Comparison of ENCODE assay signal across 9 cellular contexts in the genomic region with DNA sequence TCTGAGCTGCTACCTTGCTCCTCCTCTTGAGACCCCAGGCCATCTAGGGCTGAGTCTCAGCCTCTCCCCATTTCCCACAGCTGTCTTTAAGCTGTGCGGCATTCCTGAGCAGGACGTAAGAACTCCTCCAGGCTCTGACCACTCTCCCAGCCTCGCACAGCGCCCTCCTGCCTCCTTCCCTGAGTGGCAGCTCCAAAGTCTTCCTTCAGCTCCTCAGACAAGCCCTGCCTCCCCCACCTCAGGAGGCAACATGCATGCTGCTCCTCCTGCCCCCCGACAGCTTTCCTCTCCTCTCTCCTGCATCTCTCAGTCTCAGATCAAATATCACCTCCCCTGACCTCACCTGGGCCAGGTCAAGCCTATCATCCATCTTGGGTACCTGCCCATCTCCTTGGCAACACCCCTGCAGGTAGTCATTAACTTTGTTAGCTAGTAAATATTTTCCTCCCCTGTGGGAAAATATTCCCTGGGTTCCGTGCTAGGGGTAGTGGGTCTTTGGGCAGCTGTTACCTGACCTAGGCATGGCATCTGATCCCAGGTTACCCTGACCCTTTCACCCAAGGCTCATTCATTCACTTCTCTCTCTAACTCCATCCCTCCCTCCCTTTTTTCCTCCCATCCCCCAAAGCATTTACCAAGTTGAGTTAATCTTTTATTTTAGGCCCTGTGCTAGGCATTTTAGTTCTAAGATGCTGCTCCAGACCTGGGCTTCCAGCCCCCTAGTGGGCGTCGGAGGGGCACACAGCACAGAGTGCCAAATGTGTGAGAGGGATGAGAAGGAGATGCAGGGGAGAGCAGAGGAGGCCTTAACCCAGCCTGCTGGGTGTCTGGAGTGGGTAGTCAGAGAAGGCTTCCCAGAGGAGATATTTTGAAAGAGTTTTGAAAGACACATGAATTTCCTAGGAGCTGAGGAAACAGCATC.
DNase-seq lines count a peak whose midpoint lies in the region; ATAC-seq, FAIRE-seq and TF ChIP-seq lines count a peak whose summit lies in the region.
"Had no signal": no experiment of that assay in that cellular context is flagged by ENCODE, and none has a peak within 500 bp of the region (broad histone marks: within the 10 kb centered on the region; RNA-seq: fewer than 3 reads in every experiment).

No MANE protein-coding gene starts in this region.

- no peaks in the 10 kb centered on the region for H3K36me3 Mint-ChIP-seq in CD14-positive monocyte

- no peak overlapping the region for H3K27ac ChIP-seq in WERI-Rb-1
- no peak overlapping the region for H3K27ac ChIP-seq in kidney (ENCODE audit: low read depth in 2 of 2, low read length in 2 of 2)
- no peak overlapping the region for H3K27ac ChIP-seq in caudate nucleus (ENCODE audit: low read depth, low read length)
- H3K27ac ChIP-seq in stomach, result no peak overlapping the region
- H3K27ac ChIP-seq: Peyer's patch had no signal

- H3K9me3 ChIP-seq in WERI-Rb-1 (ENCODE audit: severe bottlenecking), result peaks cover 2% of the 10 kb centered on the region
- H3K9me3 ChIP-seq in kidney (ENCODE audit: control insufficient read depth in 1 of 2, low read length in 2 of 2), result peaks cover 5 to 6% of the 10 kb centered on the region in 2 donors
- peaks cover 0 to 17% (median 10%) of the 10 kb centered on the region in 4 donors for H3K9me3 ChIP-seq in stomach

- H3K36me3 ChIP-seq in WERI-Rb-1, result no peaks in the 10 kb centered on the region
- H3K36me3 ChIP-seq in kidney (ENCODE audit: control insufficient read depth in 1 of 2, insufficient read depth in 2 of 2, low read length in 2 of 2), result no peaks in the 10 kb centered on the region
- no peaks in the 10 kb centered on the region for H3K36me3 ChIP-seq in stomach
- H3K36me3 ChIP-seq: Peyer's patch had no signal

- no peak overlapping the region for H3K4me3 ChIP-seq in GM12864 (ENCODE audit: low read depth, low read length)
- H3K4me3 ChIP-seq in WERI-Rb-1 (ENCODE audit: low read depth, low read length), result no peak overlapping the region
- no peak overlapping the region for H3K4me3 ChIP-seq in kidney (ENCODE audit: low read length in 2 of 2)
- H3K4me3 ChIP-seq in stomach, result no peak overlapping the region
- H3K4me3 ChIP-seq: Peyer's patch had no signal

- intact Hi-C loops in CD14-positive monocyte (cut with micrococcal nuclease), result no loop called here
- intact Hi-C loops in kidney (cut with DNase I), result no loop called here
- intact Hi-C loops in stomach (cut with DNase I; ENCODE audit: low total_unique reads), result no loop called here

- DNase-seq in CD14-positive monocyte (ENCODE audit: low spot score) (peak; percentile 34), GM12864 (ENCODE audit: low read depth) (no peak), WERI-Rb-1 (peak; percentile 51), kidney (no peak), caudate nucleus (lab: John Stamatoyannopoulos, UW) (no peak), stomach (no peak)
- DNase-seq: activated T-cell treated with anti-CD3 and anti-CD28 coated beads, Interleukin-2, amount 50 U/mL, for 72 hours had no signal

- no peaks in the 10 kb centered on the region for H3K4me1 Mint-ChIP-seq in CD14-positive monocyte

- WGBS in stomach, 5 donors, result 19 to 25% (median 24%) methylated on average over 8 of the region's 8 CpGs

- H3K9ac ChIP-seq in kidney (ENCODE audit: low read length in 2 of 2), result no peak overlapping the region

- peak overlapping the region in 1 of 7 donors; percentile 27 for H3K27ac Mint-ChIP-seq in CD14-positive monocyte
- H3K27ac Mint-ChIP-seq: activated T-cell treated with anti-CD3 and anti-CD28 coated beads, Interleukin-2, amount 50 U/mL, for 72 hours had no signal

- TF ChIP-seq POLR2A in stomach (IDR thresholded peaks at IDR 0.05), result no peak

- TF ChIP-seq EP300 in stomach (IDR thresholded peaks at IDR 0.05), result no peak

- H3K27me3 Mint-ChIP-seq in CD14-positive monocyte (ENCODE audit: low read depth in 3 of 3), result peaks cover 6 to 9% (median 7%) of the 10 kb centered on the region in 3 donors

- FAIRE-seq in kidney (lab: Jason Lieb, UNC), result no peak

- H3K27me3 ChIP-seq in WERI-Rb-1 (ENCODE audit: insufficient read depth, low read depth, severe bottlenecking) (no peaks in the 10 kb centered on the region), stomach (peaks cover 0 to 19% (median 0%) of the 10 kb centered on the region in 3 donors)
- H3K27me3 ChIP-seq: Peyer's patch had no signal

- TF ChIP-seq CTCF in CD14-positive monocyte (IDR thresholded peaks at IDR 0.05) (no peak), GM12864 (IDR thresholded peaks at IDR 0.05; ENCODE audit: low read depth, low read length, missing control alignments) (peak; percentile 56), WERI-Rb-1 (IDR thresholded peaks at IDR 0.05; ENCODE audit: low read depth, low read length) (peak; percentile 66), kidney (IDR thresholded peaks at IDR 0.05; ENCODE audit: borderline replicate concordance, extremely low read depth, insufficient read depth) (peak; percentile 27), stomach (IDR thresholded peaks at IDR 0.05) (no peak)

- H3K4me3 Mint-ChIP-seq in CD14-positive monocyte, result no peak overlapping the region
- H3K4me3 Mint-ChIP-seq: activated T-cell treated with anti-CD3 and anti-CD28 coated beads, Interleukin-2, amount 50 U/mL, for 72 hours had no signal

- H3K4me1 ChIP-seq in kidney (ENCODE audit: control insufficient read depth in 1 of 2, insufficient read depth in 1 of 2, low read depth in 1 of 2, low read length in 2 of 2) (no peaks in the 10 kb centered on the region), stomach (no peaks in the 10 kb centered on the region)
- H3K4me1 ChIP-seq: Peyer's patch had no signal

- peaks cover 3 to 11% (median 5%) of the 10 kb centered on the region in 7 donors for H3K9me3 Mint-ChIP-seq in CD14-positive monocyte

- ATAC-seq in HG02623 (IDR thresholded peaks at IDR 0.05; ENCODE audit: unreplicated experiment), result no peak
- ATAC-seq: activated T-cell treated with anti-CD3 and anti-CD28 coated beads, Interleukin-2, amount 50 U/mL, for 72 hours had no signal

Comparison
In these comparisons a context has a peak if more than half of its experiments do, and no peak if none do; other contexts are left out.
1. DNase-seq: peak in CD14-positive monocyte (single experiment) and WERI-Rb-1 (single experiment); none in GM12864 (single experiment), kidney (single experiment), caudate nucleus (0 of 61) and stomach (single experiment).
2. CTCF ChIP-seq: peak in GM12864 (single experiment), WERI-Rb-1 (single experiment) and kidney (single experiment); none in CD14-positive monocyte (single experiment) and stomach (0 of 7).